1 cellular context compared by ENCODE assay signal in the genomic region with DNA sequence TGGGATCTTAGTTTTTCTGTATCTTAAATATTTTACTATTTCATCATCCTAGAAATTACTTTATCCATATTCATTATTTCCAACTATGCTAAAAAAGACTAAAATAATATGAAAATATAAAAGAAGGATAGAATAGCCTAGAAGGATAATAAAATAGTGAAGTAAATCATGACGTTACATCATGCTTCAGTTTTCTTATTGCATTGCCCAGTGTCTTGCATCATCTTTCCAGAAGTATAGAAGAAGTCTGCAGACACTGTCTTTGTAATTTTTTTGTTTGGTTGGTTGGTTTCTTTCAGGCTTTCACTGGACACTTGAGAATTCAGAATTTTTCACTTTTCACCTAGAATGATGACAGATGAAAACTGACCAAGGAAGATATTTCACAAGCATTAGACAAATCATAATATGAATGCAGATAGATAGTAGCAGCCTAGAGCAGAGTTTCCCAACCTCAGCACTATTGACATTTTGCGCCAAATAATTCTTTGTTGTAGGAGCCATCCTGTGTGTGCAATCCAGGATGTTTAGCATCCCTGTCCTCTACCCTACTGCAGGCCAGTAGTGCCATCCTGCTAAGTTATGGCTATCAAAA.
TF ChIP-seq lines count a peak whose summit lies in the region.

No MANE protein-coding gene starts in this region.

TF ChIP-seq in K562, 482 proteins besides CTCF, POLR2A, EP300 and RAD21 (continued from another document):
- TF ChIP-seq, protein P1, sequence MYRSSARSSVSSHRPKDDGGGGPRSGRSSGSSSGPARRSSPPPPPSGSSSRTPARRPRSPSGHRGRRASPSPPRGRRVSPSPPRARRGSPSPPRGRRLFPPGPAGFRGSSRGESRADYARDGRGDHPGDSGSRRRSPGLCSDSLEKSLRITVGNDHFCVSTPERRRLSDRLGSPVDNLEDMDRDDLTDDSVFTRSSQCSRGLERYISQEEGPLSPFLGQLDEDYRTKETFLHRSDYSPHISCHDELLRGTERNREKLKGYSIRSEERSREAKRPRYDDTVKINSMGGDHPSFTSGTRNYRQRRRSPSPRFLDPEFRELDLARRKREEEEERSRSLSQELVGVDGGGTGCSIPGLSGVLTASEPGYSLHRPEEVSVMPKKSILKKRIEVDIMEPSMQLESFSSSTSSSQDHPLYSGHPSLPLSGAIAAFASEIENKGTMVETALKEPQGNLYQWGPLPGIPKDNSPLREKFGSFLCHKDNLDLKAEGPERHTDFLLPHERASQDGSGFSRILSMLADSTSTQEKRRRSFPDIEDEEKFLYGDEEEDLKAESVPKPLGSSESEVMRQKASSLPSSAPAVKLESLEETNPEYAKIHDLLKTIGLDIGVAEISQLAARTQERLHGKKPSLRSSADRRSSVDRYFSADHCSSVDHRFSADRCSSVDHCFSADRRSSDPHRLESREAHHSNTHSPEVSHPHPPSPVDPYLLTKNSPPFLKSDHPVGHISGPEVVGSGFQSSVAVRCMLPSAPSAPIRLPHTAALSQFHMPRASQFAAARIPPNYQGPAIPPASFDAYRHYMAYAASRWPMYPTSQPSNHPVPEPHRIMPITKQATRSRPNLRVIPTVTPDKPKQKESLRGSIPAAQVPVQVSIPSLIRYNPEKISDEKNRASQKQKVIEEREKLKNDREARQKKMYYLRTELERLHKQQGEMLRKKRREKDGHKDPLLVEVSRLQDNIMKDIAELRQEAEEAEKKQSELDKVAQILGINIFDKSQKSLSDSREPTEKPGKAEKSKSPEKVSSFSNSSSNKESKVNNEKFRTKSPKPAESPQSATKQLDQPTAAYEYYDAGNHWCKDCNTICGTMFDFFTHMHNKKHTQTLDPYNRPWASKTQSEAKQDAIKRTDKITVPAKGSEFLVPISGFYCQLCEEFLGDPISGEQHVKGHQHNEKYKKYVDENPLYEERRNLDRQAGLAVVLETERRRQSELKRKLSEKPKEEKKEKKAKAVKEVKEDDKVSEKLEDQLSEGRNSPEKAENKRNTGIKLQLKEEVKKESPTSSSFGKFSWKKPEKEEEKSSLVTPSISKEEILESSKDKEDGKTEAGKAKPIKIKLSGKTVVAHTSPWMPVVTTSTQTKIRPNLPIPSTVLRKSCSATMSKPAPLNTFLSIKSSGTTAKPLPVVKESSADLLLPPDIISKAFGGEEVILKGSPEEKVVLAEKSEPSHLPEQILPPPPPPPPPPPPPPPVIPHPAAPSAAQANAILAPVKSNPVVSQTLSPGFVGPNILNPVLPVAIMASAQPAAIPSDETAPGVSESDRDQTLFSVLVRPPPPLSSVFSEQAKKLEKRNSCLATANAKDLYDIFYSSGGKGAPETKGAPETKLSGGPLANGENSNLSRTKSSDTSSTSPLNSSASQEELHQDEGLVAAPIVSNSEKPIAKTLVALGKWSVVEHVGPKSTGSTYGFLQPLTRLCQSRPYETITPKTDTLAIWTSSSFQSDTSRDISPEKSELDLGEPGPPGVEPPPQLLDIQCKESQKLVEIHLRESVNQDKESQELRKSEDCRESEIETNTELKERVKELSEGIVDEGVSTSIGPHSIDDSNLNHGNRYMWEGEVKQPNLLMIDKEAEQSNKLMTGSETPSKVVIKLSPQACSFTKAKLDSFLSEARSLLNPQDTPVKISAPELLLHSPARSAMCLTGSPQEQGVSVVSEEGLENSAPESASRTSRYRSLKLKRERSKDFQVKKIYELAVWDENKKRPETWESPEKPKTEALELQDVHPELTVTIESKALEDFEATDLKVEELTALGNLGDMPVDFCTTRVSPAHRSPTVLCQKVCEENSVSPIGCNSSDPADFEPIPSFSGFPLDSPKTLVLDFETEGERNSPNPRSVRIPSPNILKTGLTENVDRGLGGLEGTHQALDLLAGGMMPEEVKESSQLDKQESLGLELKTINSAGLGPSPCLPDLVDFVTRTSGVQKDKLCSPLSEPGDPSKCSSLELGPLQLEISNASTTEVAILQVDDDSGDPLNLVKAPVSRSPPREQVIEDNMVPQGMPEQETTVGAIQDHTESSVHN (IDR thresholded peaks at IDR 0.05; ENCODE audit: borderline replicate concordance in 1 of 2, low read depth in 1 of 2) = 0 out of 4 replicates have a peak, but pooled peaks of 1 of the 2 experiments have one; percentile 49
- peak; percentile 58; the same call in 1 of the 2 replicates for TF ChIP-seq ZSCAN32 (CRISPR knock-in tag; IDR thresholded peaks at IDR 0.05)
